In the genomic region with DNA sequence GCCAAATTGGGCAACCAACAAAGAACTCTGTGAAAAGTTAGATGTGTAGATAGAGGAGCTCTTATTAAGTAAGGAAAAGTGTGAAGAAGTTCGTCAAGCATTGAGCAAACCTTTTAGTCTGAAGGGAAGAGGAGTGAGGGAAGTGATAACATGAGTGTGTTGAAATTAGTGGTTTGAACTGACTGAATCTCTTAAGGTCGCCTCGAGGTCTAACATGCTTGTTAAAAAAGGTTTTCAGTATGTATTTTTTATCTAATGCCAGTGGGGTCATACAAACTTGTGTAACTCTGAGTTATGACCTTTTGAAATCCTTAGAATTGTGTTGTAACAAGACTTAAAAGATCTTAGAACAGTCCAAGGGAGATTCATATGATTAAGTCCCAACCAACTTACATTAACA, we compare ENCODE assay signal across 29 cellular contexts. TPM values are rescaled to one million over a fixed set of nuclear protein-coding genes. Genes with fewer than 3 reads are reported as not detected.
DNase-seq lines count a peak whose midpoint lies in the region; ATAC-seq, FAIRE-seq and TF ChIP-seq lines count a peak whose summit lies in the region.
"Had no signal": no experiment of that assay in that cellular context is flagged by ENCODE, and none has a peak within 500 bp of the region (broad histone marks: within the 10 kb centered on the region; RNA-seq: fewer than 3 reads in every experiment).

No MANE protein-coding gene starts in this region.

- no peaks in the 10 kb centered on the region for H3K9me3 Mint-ChIP-seq in central memory CD8-positive, alpha-beta T cell
- peaks cover 0 to 5% (median 0%) of the 10 kb centered on the region in 11 donors for H3K9me3 Mint-ChIP-seq in naive thymus-derived CD4-positive, alpha-beta T cell
- H3K9me3 Mint-ChIP-seq in type B pancreatic cell = peaks cover 4% of the 10 kb centered on the region
- H3K9me3 Mint-ChIP-seq: activated CD4-positive, alpha-beta memory T cell treated with anti-CD3 and anti-CD28 coated beads, Interleukin-2, amount 10 ng/mL, durations not matched to agents 7 days and 5 days had no signal

- no peak overlapping the region for H3K4me3 ChIP-seq in naive thymus-derived CD4-positive, alpha-beta T cell (ENCODE audit: low read length)
- H3K4me3 ChIP-seq: cardiac muscle cell, pancreas, PC-9, sigmoid colon, SJSA1, uterus had no signal

- no peaks in the 10 kb centered on the region for H3K4me1 ChIP-seq in naive thymus-derived CD4-positive, alpha-beta T cell (ENCODE audit: control insufficient read depth in 2 of 2, insufficient read depth in 2 of 2, low read length in 2 of 2)
- H3K4me1 ChIP-seq: sigmoid colon, SJSA1, uterus had no signal

- H3K27ac Mint-ChIP-seq in central memory CD8-positive, alpha-beta T cell (ENCODE audit: low read depth) = peak overlapping the region; percentile 55
- H3K27ac Mint-ChIP-seq in naive thymus-derived CD4-positive, alpha-beta T cell = peak overlapping the region in 1 of 9 donors; percentile 14
- H3K27ac Mint-ChIP-seq in type B pancreatic cell = no peak overlapping the region
- H3K27ac Mint-ChIP-seq: activated CD4-positive, alpha-beta memory T cell treated with anti-CD3 and anti-CD28 coated beads, Interleukin-2, amount 10 ng/mL, durations not matched to agents 7 days and 5 days; WTC11 had no signal

- no peaks in the 10 kb centered on the region for H3K9me3 ChIP-seq in naive thymus-derived CD4-positive, alpha-beta T cell (ENCODE audit: control insufficient read depth in 2 of 3, low read length in 3 of 3)
- H3K9me3 ChIP-seq: pancreas, uterus had no signal

- ATAC-seq in central memory CD8-positive, alpha-beta T cell (replicated peaks; ENCODE audit: extremely low read depth, poor library complexity, severe bottlenecking) = no peak
- peak; percentile 83 for ATAC-seq in naive thymus-derived CD4-positive, alpha-beta T cell
- ATAC-seq in GM18519 (IDR thresholded peaks at IDR 0.05; ENCODE audit: low FRiP score, unreplicated experiment) = no peak
- ATAC-seq: naive thymus-derived CD8-positive, alpha-beta T cell; WTC11 had no signal

- POLR2A ChIA-PET in naive thymus-derived CD4-positive, alpha-beta T cell (lab: Charles Lee) = interaction anchor here (0.6 to 1.6 kb wide), 2 partner anchors 10 to 97 kb away, joined by 3 read pairs; no protein-coding TSS in a partner anchor

- peaks cover 34% of the 10 kb centered on the region for H3K4me1 Mint-ChIP-seq in central memory CD8-positive, alpha-beta T cell
- H3K4me1 Mint-ChIP-seq in naive thymus-derived CD4-positive, alpha-beta T cell = peaks cover 8 to 45% (median 33%) of the 10 kb centered on the region in 7 donors
- peaks cover 6% of the 10 kb centered on the region for H3K4me1 Mint-ChIP-seq in type B pancreatic cell (ENCODE audit: unreplicated experiment)
- H3K4me1 Mint-ChIP-seq: activated CD4-positive, alpha-beta memory T cell treated with anti-CD3 and anti-CD28 coated beads, Interleukin-2, amount 10 ng/mL, durations not matched to agents 7 days and 5 days had no signal

- TF ChIP-seq CTCF in D721Med (IDR thresholded peaks at IDR 0.05; ENCODE audit: insufficient read depth, missing control alignments) (no peak), type B pancreatic cell (conservative IDR thresholded peaks at IDR 0.05) (no peak)

- DNase-seq in D721Med (ENCODE audit: insufficient read length, low spot score) (no peak), NOMO-1 treated with DMSO at 0.1 percent for 48 hours (lab: John Stamatoyannopoulos, UW; ENCODE audit: unreplicated experiment) (peak; percentile 98), DMS53 (lab: John Stamatoyannopoulos, UW) (no peak), NCI-H2081 treated with DMSO at 0.1 percent for 48 hours (lab: John Stamatoyannopoulos, UW) (no peak), type B pancreatic cell (ENCODE audit: extremely low spot score, unreplicated experiment) (no peak)
- no peak for DNase-seq in central memory CD8-positive, alpha-beta T cell (ENCODE audit: low spot score in 2 of 2)
- DNase-seq in naive thymus-derived CD4-positive, alpha-beta T cell = no peak
- DNase-seq: activated CD4-positive, alpha-beta memory T cell treated with anti-CD3 and anti-CD28 coated beads, Interleukin-2, amount 10 ng/mL, durations not matched to agents 7 days and 5 days; activated T-cell treated with anti-CD3 and anti-CD28 coated beads for 4 hours; amygdala; DMS 273 treated with DMSO at 0.1 percent for 48 hours; naive thymus-derived CD8-positive, alpha-beta T cell; NCI-H1105 treated with DMSO at 0.1 percent for 48 hours; NCI-H2171 treated with DMSO at 0.1 percent for 48 hours; NCI-H748 treated with DMSO at 0.1 percent for 48 hours; pancreas; PC-9; sigmoid colon; uterus had no signal

- intact Hi-C loops in naive thymus-derived CD4-positive, alpha-beta T cell (cut with micrococcal nuclease) = no loop called here

- no peaks in the 10 kb centered on the region for H3K27me3 Mint-ChIP-seq in central memory CD8-positive, alpha-beta T cell
- H3K27me3 Mint-ChIP-seq in naive thymus-derived CD4-positive, alpha-beta T cell = no peaks in the 10 kb centered on the region
- H3K27me3 Mint-ChIP-seq in type B pancreatic cell = no peaks in the 10 kb centered on the region
- H3K27me3 Mint-ChIP-seq: activated CD4-positive, alpha-beta memory T cell treated with anti-CD3 and anti-CD28 coated beads, Interleukin-2, amount 10 ng/mL, durations not matched to agents 7 days and 5 days; naive thymus-derived CD8-positive, alpha-beta T cell had no signal

- CTCF ChIA-PET in naive thymus-derived CD4-positive, alpha-beta T cell (lab: Charles Lee) = interaction anchor here (0.6 to 0.9 kb wide), 2 partner anchors 27 to 541 kb away, joined by 3 to 5 read pairs; no protein-coding TSS in a partner anchor

- H3K27me3 ChIP-seq in naive thymus-derived CD4-positive, alpha-beta T cell (ENCODE audit: control insufficient read depth in 2 of 2, insufficient read depth in 2 of 2, low read length in 2 of 2) = no peaks in the 10 kb centered on the region
- H3K27me3 ChIP-seq: cardiac muscle cell, pancreas, sigmoid colon, SJSA1, uterus had no signal

- no peak overlapping the region for H3K4me3 Mint-ChIP-seq in central memory CD8-positive, alpha-beta T cell
- H3K4me3 Mint-ChIP-seq in naive thymus-derived CD4-positive, alpha-beta T cell = no peak overlapping the region
- no peak overlapping the region for H3K4me3 Mint-ChIP-seq in type B pancreatic cell
- H3K4me3 Mint-ChIP-seq: activated CD4-positive, alpha-beta memory T cell treated with anti-CD3 and anti-CD28 coated beads, Interleukin-2, amount 10 ng/mL, durations not matched to agents 7 days and 5 days; naive thymus-derived CD8-positive, alpha-beta T cell; WTC11 had no signal

- H3K36me3 Mint-ChIP-seq in central memory CD8-positive, alpha-beta T cell (ENCODE audit: insufficient read depth) = peaks cover 44% of the 10 kb centered on the region
- H3K36me3 Mint-ChIP-seq in naive thymus-derived CD4-positive, alpha-beta T cell = peaks cover 3 to 60% (median 35%) of the 10 kb centered on the region in 5 donors
- H3K36me3 Mint-ChIP-seq in type B pancreatic cell = peaks cover 21% of the 10 kb centered on the region

- peaks cover 0 to 28% (median 0%) of the 10 kb centered on the region in 3 experiments for H3K36me3 ChIP-seq in naive thymus-derived CD4-positive, alpha-beta T cell (ENCODE audit: control insufficient read depth in 2 of 3, insufficient read depth in 3 of 3, low read length in 3 of 3)
- H3K36me3 ChIP-seq: cardiac muscle cell, uterus had no signal

- H3K27ac ChIP-seq in naive thymus-derived CD4-positive, alpha-beta T cell (ENCODE audit: low read depth, low read length) = no peak overlapping the region
- H3K27ac ChIP-seq: C4-2B, cardiac muscle cell, epithelial cell of prostate, KMS-11, pancreas, PC-9, sigmoid colon, SJSA1, uterus had no signal

- FAIRE-seq in D721Med (lab: Jason Lieb, UNC) = peak; percentile 61
- FAIRE-seq: pancreas had no signal

RNA-seq across cellular contexts. Expression of a gene that starts 34.1 kb away (rescaled TPM):
- total RNA-seq in naive thymus-derived CD4-positive, alpha-beta T cell = 10 to 100 TPM; 40.6 to 52.8 (median 45.0) TPM
- polyA plus RNA-seq in naive thymus-derived CD4-positive, alpha-beta T cell = 10 to 100 TPM; 73.2 to 77.7 TPM
- 43.7 and 53.1 TPM in 2 replicates for total RNA-seq in type B pancreatic cell (ENCODE audit: low replicate concordance)

RNA-seq across cellular contexts. Expression of a gene that starts 38.1 kb away (rescaled TPM):
- 1 to 10 TPM in 2 of 5 experiments, under 1 TPM in 1, not detected in 2; 0.98 to 2.3 (median 1.3) TPM for total RNA-seq in naive thymus-derived CD4-positive, alpha-beta T cell
- polyA plus RNA-seq in naive thymus-derived CD4-positive, alpha-beta T cell = not detected
- 1.4 TPM in 1 of 2 replicates, not detected in the other for total RNA-seq in type B pancreatic cell (ENCODE audit: low replicate concordance)
- total RNA-seq: glomerular endothelial cell; mesenteric fat pad; T-helper 2 cell treated with Interferon-gamma antibody and Interleukin-4, amounts not matched to agents 100 ng/mL and 5 ng/mL, for 36 hours; WTC11 had no signal
- polyA plus RNA-seq: naive thymus-derived CD8-positive, alpha-beta T cell had no signal
